In genomic region chr19:40716031-40716654, GRCh38 we compare ENCODE assay signal across 8 cellular contexts. TPM values are rescaled to one million over a fixed set of nuclear protein-coding genes. Genes with fewer than 3 reads are reported as not detected.
DNase-seq lines count a peak whose midpoint lies in the region; ATAC-seq and TF ChIP-seq lines count a peak whose summit lies in the region.

No MANE protein-coding gene starts in this region.

- H3K4me3 Mint-ChIP-seq in activated T-helper 1 cell treated with anti-CD3 and anti-CD28 coated beads, Interleukin-12 subunit alpha, Interleukin-12 subunit beta, Interleukin-2, Interleukin-4 antibody, amounts not matched to agents 30 ng/mL and 10 ng/mL and 1 ng/mL, durations not matched to agents 14 hours and 24 hours and 36 hours: peak overlapping the region; percentile 83

- H3K36me3 Mint-ChIP-seq in activated T-helper 1 cell treated with anti-CD3 and anti-CD28 coated beads, Interleukin-12 subunit alpha, Interleukin-12 subunit beta, Interleukin-2, Interleukin-4 antibody, amounts not matched to agents 30 ng/mL and 10 ng/mL and 1 ng/mL, durations not matched to agents 14 hours and 24 hours and 36 hours (ENCODE audit: low read depth): peaks cover 22% of the 10 kb centered on the region

- H3K27ac ChIP-seq in gastroesophageal sphincter (peak overlapping the region; percentile 97 to 99 (median 98)), rectal smooth muscle tissue (ENCODE audit: low read depth, low read length) (peak overlapping the region; percentile 99), aorta (ENCODE audit: low read depth in 1 of 2, low read length in 2 of 2) (peak overlapping the region; percentile 96 to 98)

- peak in 1 of 2 donors; percentile 1 for TF ChIP-seq POLR2A in gastroesophageal sphincter (IDR thresholded peaks at IDR 0.05)

- H3K36me3 ChIP-seq in gastroesophageal sphincter (peaks cover 0 to 24% of the 10 kb centered on the region in 2 donors), rectal smooth muscle tissue (ENCODE audit: control insufficient read depth, insufficient read depth, low read length) (peaks cover 4% of the 10 kb centered on the region), aorta (ENCODE audit: control insufficient read depth in 1 of 2, insufficient read depth in 2 of 2, low read length in 1 of 2) (no peaks in the 10 kb centered on the region)

- H3K27me3 ChIP-seq in gastroesophageal sphincter (no peaks in the 10 kb centered on the region), rectal smooth muscle tissue (ENCODE audit: control insufficient read depth, insufficient read depth, low read length) (no peaks in the 10 kb centered on the region), aorta (ENCODE audit: control insufficient read depth in 1 of 2, insufficient read depth in 2 of 2, low read length in 1 of 2) (no peaks in the 10 kb centered on the region)

- intact Hi-C loops in activated T-helper 1 cell treated with anti-CD3 and anti-CD28 coated beads, Interleukin-12 subunit alpha, Interleukin-12 subunit beta, Interleukin-2, Interleukin-4 antibody, amounts not matched to agents 30 ng/mL and 10 ng/mL and 1 ng/mL, durations not matched to agents 14 hours and 24 hours and 36 hours (cut with micrococcal nuclease): loop anchor here (1.0 to 10.0 kb wide), 7 partner anchors 34 to 1171 kb away; partner anchors contain the start of genes ACTMAP, AKT2, BLVRB and C19orf47
- intact Hi-C loops in aorta (cut with DNase I): loop anchor here in 1 of 2 donors (1.0 to 5.0 kb wide), 4 partner anchors 26 to 81 kb away; partner anchors contain the start of genes ACTMAP, EGLN2, NUMBL and SNRPA

- ATAC-seq in gastroesophageal sphincter (no peak), aorta (ENCODE audit: low FRiP score) (no peak)

- H3K9me3 ChIP-seq in gastroesophageal sphincter (no peaks in the 10 kb centered on the region), aorta (ENCODE audit: control insufficient read depth, low read length) (no peaks in the 10 kb centered on the region)

- H3K4me1 ChIP-seq in gastroesophageal sphincter: peaks cover 0 to 65% (median 28%) of the 10 kb centered on the region in 3 donors
- H3K4me1 ChIP-seq in rectal smooth muscle tissue (ENCODE audit: control insufficient read depth, insufficient read depth, low read length): peaks cover 24% of the 10 kb centered on the region
- H3K4me1 ChIP-seq in aorta (ENCODE audit: control insufficient read depth in 1 of 2, insufficient read depth in 2 of 2, low read length in 2 of 2): no peaks in the 10 kb centered on the region

- TF ChIP-seq CTCF in gastroesophageal sphincter (IDR thresholded peaks at IDR 0.05): no peak

- DNase-seq in ELR (ENCODE audit: low read depth) (peak; percentile 94), NCI-H2196 treated with DMSO at 0.1 percent for 48 hours (lab: John Stamatoyannopoulos, UW; ENCODE audit: unreplicated experiment) (peak; percentile 54), aorta (peak in 1 of 2 donors; percentile 83), NCI-H524 (lab: John Stamatoyannopoulos, UW) (no peak), KG1 (lab: John Stamatoyannopoulos, UW) (no peak)
- peak; percentile 19 for DNase-seq in activated T-helper 1 cell treated with anti-CD3 and anti-CD28 coated beads, Interleukin-12 subunit alpha, Interleukin-12 subunit beta, Interleukin-2, Interleukin-4 antibody, amounts not matched to agents 30 ng/mL and 10 ng/mL and 1 ng/mL, durations not matched to agents 14 hours and 24 hours and 36 hours (ENCODE audit: low spot score)

- peaks cover 49% of the 10 kb centered on the region for H3K4me1 Mint-ChIP-seq in activated T-helper 1 cell treated with anti-CD3 and anti-CD28 coated beads, Interleukin-12 subunit alpha, Interleukin-12 subunit beta, Interleukin-2, Interleukin-4 antibody, amounts not matched to agents 30 ng/mL and 10 ng/mL and 1 ng/mL, durations not matched to agents 14 hours and 24 hours and 36 hours (ENCODE audit: low read depth)

- H3K9me3 Mint-ChIP-seq in activated T-helper 1 cell treated with anti-CD3 and anti-CD28 coated beads, Interleukin-12 subunit alpha, Interleukin-12 subunit beta, Interleukin-2, Interleukin-4 antibody, amounts not matched to agents 30 ng/mL and 10 ng/mL and 1 ng/mL, durations not matched to agents 14 hours and 24 hours and 36 hours: no peaks in the 10 kb centered on the region

- no peak for TF ChIP-seq EP300 in gastroesophageal sphincter (IDR thresholded peaks at IDR 0.05)

- H3K27ac Mint-ChIP-seq in activated T-helper 1 cell treated with anti-CD3 and anti-CD28 coated beads, Interleukin-12 subunit alpha, Interleukin-12 subunit beta, Interleukin-2, Interleukin-4 antibody, amounts not matched to agents 30 ng/mL and 10 ng/mL and 1 ng/mL, durations not matched to agents 14 hours and 24 hours and 36 hours: peak overlapping the region; percentile 95

- H3K4me3 ChIP-seq in gastroesophageal sphincter: peak overlapping the region; percentile 77 to 92
- H3K4me3 ChIP-seq in rectal smooth muscle tissue (ENCODE audit: low read length): peak overlapping the region; percentile 89
- H3K4me3 ChIP-seq in aorta (ENCODE audit: low read length in 2 of 2): peak overlapping the region; percentile 15 to 84

- no peaks in the 10 kb centered on the region for H3K27me3 Mint-ChIP-seq in activated T-helper 1 cell treated with anti-CD3 and anti-CD28 coated beads, Interleukin-12 subunit alpha, Interleukin-12 subunit beta, Interleukin-2, Interleukin-4 antibody, amounts not matched to agents 30 ng/mL and 10 ng/mL and 1 ng/mL, durations not matched to agents 14 hours and 24 hours and 36 hours (ENCODE audit: insufficient read depth)

- 0 to 3% methylated on average over 4 to 11 of the region's 12 CpGs for WGBS in gastroesophageal sphincter (ENCODE audit: low coverage in 1 of 2), 2 donors
- WGBS in aorta, 2 donors: 0 to 1% methylated on average over 12 of the region's 12 CpGs

- peak overlapping the region; percentile 75 for H3K9ac ChIP-seq in rectal smooth muscle tissue (ENCODE audit: low read length)

RNA-seq across cellular contexts. Expression of gene COQ8B, which starts 0.5 kb away (rescaled TPM):
- total RNA-seq in activated T-helper 1 cell treated with anti-CD3 and anti-CD28 coated beads, Interleukin-12 subunit alpha, Interleukin-12 subunit beta, Interleukin-2, Interleukin-4 antibody, amounts not matched to agents 30 ng/mL and 10 ng/mL and 1 ng/mL, durations not matched to agents 14 hours and 24 hours and 36 hours: 38.4 and 41.6 TPM in 2 replicates
- total RNA-seq in gastroesophageal sphincter: 10 to 100 TPM; 27.3 to 50.5 (median 44.7) TPM
- 10 to 100 TPM; 26.2 to 39.3 TPM for total RNA-seq in aorta
- 10 to 100 TPM; 20.5 to 79.8 TPM for polyA plus RNA-seq in aorta

RNA-seq across cellular contexts. Expression of gene ITPKC, which starts 0.8 kb away (rescaled TPM):
- 8.7 and 9.9 TPM in 2 replicates for total RNA-seq in activated T-helper 1 cell treated with anti-CD3 and anti-CD28 coated beads, Interleukin-12 subunit alpha, Interleukin-12 subunit beta, Interleukin-2, Interleukin-4 antibody, amounts not matched to agents 30 ng/mL and 10 ng/mL and 1 ng/mL, durations not matched to agents 14 hours and 24 hours and 36 hours
- total RNA-seq in gastroesophageal sphincter (10 to 100 TPM; 25.2 to 71.8 (median 30.6) TPM), aorta (10 to 100 TPM; 23.9 to 25.7 TPM)
- 10 to 100 TPM; 11.1 to 13.8 TPM for polyA plus RNA-seq in aorta

RNA-seq across cellular contexts. Expression of gene NUMBL, which starts 25.7 kb away (rescaled TPM):
- total RNA-seq in activated T-helper 1 cell treated with anti-CD3 and anti-CD28 coated beads, Interleukin-12 subunit alpha, Interleukin-12 subunit beta, Interleukin-2, Interleukin-4 antibody, amounts not matched to agents 30 ng/mL and 10 ng/mL and 1 ng/mL, durations not matched to agents 14 hours and 24 hours and 36 hours: 18.1 and 20.6 TPM in 2 replicates
- total RNA-seq in gastroesophageal sphincter (10 to 100 TPM; 35.8 to 60.6 (median 49.1) TPM), aorta (10 to 100 TPM; 51.7 to 95.4 TPM)
- 10 to 100 TPM in 1 of 2 donors, 1 to 10 TPM in 1; 9.8 to 70.2 TPM for polyA plus RNA-seq in aorta

RNA-seq across cellular contexts. Expression of gene ACTMAP, which starts 34.1 kb away (rescaled TPM):
- total RNA-seq in activated T-helper 1 cell treated with anti-CD3 and anti-CD28 coated beads, Interleukin-12 subunit alpha, Interleukin-12 subunit beta, Interleukin-2, Interleukin-4 antibody, amounts not matched to agents 30 ng/mL and 10 ng/mL and 1 ng/mL, durations not matched to agents 14 hours and 24 hours and 36 hours: 9.5 and 10.0 TPM in 2 replicates
- total RNA-seq in gastroesophageal sphincter: 1 to 10 TPM in 3 of 4 donors, under 1 TPM in 1; 0.89 to 2.4 (median 2.0) TPM
- 1 to 10 TPM; 4.2 to 6.1 TPM for total RNA-seq in aorta
- polyA plus RNA-seq in aorta: 1 to 10 TPM in 1 of 2 donors, under 1 TPM in 1; 0.88 to 3.2 TPM

RNA-seq across cellular contexts. Expression of gene SNRPA, which starts 34.9 kb away (rescaled TPM):
- total RNA-seq in activated T-helper 1 cell treated with anti-CD3 and anti-CD28 coated beads, Interleukin-12 subunit alpha, Interleukin-12 subunit beta, Interleukin-2, Interleukin-4 antibody, amounts not matched to agents 30 ng/mL and 10 ng/mL and 1 ng/mL, durations not matched to agents 14 hours and 24 hours and 36 hours: 243 and 245 TPM in 2 replicates
- total RNA-seq in gastroesophageal sphincter (10 to 100 TPM; 24.5 to 56.0 (median 48.2) TPM), aorta (10 to 100 TPM; 40.5 to 47.2 TPM)
- 10 to 100 TPM; 26.7 to 49.1 TPM for polyA plus RNA-seq in aorta

Comparison
In these comparisons a context has a peak if more than half of its experiments do, and no peak if none do; other contexts are left out.
1. DNase-seq: peak in ELR (single experiment), NCI-H2196 treated with DMSO at 0.1 percent for 48 hours (single experiment) and activated T-helper 1 cell treated with anti-CD3 and anti-CD28 coated beads, Interleukin-12 subunit alpha, Interleukin-12 subunit beta, Interleukin-2, Interleukin-4 antibody, amounts not matched to agents 30 ng/mL and 10 ng/mL and 1 ng/mL, durations not matched to agents 14 hours and 24 hours and 36 hours (single experiment); none in NCI-H524 (0 of 2) and KG1 (single experiment).
2. Peak in every context shown above with its lines, with median percentiles within 50 percentile points of each other: H3K27ac ChIP-seq and H3K4me3 ChIP-seq.